2 cellular contexts compared by ENCODE assay signal in genomic region chr6:17941318-17941717, GRCh38.
TF ChIP-seq lines count a peak whose summit lies in the region.

No MANE protein-coding gene starts in this region.

TF ChIP-seq in GM23338, 12 proteins besides CTCF, POLR2A, EP300 and RAD21 (continued from another document):
- TF ChIP-seq, protein P1, sequence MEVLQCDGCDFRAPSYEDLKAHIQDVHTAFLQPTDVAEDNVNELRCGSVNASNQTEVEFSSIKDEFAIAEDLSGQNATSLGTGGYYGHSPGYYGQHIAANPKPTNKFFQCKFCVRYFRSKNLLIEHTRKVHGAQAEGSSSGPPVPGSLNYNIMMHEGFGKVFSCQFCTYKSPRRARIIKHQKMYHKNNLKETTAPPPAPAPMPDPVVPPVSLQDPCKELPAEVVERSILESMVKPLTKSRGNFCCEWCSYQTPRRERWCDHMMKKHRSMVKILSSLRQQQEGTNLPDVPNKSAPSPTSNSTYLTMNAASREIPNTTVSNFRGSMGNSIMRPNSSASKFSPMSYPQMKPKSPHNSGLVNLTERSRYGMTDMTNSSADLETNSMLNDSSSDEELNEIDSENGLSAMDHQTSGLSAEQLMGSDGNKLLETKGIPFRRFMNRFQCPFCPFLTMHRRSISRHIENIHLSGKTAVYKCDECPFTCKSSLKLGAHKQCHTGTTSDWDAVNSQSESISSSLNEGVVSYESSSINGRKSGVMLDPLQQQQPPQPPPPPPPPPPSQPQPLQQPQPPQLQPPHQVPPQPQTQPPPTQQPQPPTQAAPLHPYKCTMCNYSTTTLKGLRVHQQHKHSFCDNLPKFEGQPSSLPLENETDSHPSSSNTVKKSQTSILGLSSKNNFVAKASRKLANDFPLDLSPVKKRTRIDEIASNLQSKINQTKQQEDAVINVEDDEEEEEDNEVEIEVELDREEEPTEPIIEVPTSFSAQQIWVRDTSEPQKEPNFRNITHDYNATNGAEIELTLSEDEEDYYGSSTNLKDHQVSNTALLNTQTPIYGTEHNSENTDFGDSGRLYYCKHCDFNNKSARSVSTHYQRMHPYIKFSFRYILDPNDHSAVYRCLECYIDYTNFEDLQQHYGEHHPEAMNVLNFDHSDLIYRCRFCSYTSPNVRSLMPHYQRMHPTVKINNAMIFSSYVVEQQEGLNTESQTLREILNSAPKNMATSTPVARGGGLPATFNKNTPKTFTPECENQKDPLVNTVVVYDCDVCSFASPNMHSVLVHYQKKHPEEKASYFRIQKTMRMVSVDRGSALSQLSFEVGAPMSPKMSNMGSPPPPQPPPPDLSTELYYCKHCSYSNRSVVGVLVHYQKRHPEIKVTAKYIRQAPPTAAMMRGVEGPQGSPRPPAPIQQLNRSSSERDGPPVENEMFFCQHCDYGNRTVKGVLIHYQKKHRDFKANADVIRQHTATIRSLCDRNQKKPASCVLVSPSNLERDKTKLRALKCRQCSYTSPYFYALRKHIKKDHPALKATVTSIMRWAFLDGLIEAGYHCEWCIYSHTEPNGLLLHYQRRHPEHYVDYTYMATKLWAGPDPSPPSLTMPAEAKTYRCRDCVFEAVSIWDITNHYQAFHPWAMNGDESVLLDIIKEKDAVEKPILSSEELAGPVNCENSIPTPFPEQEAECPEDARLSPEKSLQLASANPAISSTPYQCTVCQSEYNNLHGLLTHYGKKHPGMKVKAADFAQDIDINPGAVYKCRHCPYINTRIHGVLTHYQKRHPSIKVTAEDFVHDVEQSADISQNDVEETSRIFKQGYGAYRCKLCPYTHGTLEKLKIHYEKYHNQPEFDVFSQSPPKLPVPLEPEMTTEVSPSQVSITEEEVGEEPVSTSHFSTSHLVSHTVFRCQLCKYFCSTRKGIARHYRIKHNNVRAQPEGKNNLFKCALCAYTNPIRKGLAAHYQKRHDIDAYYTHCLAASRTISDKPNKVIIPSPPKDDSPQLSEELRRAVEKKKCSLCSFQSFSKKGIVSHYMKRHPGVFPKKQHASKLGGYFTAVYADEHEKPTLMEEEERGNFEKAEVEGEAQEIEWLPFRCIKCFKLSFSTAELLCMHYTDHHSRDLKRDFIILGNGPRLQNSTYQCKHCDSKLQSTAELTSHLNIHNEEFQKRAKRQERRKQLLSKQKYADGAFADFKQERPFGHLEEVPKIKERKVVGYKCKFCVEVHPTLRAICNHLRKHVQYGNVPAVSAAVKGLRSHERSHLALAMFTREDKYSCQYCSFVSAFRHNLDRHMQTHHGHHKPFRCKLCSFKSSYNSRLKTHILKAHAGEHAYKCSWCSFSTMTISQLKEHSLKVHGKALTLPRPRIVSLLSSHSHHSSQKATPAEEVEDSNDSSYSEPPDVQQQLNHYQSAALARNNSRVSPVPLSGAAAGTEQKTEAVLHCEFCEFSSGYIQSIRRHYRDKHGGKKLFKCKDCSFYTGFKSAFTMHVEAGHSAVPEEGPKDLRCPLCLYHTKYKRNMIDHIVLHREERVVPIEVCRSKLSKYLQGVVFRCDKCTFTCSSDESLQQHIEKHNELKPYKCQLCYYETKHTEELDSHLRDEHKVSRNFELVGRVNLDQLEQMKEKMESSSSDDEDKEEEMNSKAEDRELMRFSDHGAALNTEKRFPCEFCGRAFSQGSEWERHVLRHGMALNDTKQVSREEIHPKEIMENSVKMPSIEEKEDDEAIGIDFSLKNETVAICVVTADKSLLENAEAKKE (CRISPR knock-in tag; IDR thresholded peaks at IDR 0.05) = no peak
- TF ChIP-seq ZNF331 (CRISPR knock-in tag; IDR thresholded peaks at IDR 0.05; ENCODE audit: low read depth) (no peak), JUNB (IDR thresholded peaks at IDR 0.05; ENCODE audit: unreplicated experiment) (no peak), REST (IDR thresholded peaks at IDR 0.05; ENCODE audit: unreplicated experiment) (no peak), STAT1 (IDR thresholded peaks at IDR 0.05; ENCODE audit: unreplicated experiment) (no peak), CREB1 (CRISPR knock-in tag; IDR thresholded peaks at IDR 0.05; ENCODE audit: low read depth) (no peak), EZH2 (IDR thresholded peaks at IDR 0.05; ENCODE audit: low read depth, unreplicated experiment) (no peak), POLR2AphosphoS5 (IDR thresholded peaks at IDR 0.05; ENCODE audit: low read depth) (no peak), EZH2phosphoT487 (IDR thresholded peaks at IDR 0.05; ENCODE audit: unreplicated experiment) (no peak), ZNF114 (CRISPR knock-in tag; IDR thresholded peaks at IDR 0.05) (no peak)
- TF ChIP-seq, protein P2, sequence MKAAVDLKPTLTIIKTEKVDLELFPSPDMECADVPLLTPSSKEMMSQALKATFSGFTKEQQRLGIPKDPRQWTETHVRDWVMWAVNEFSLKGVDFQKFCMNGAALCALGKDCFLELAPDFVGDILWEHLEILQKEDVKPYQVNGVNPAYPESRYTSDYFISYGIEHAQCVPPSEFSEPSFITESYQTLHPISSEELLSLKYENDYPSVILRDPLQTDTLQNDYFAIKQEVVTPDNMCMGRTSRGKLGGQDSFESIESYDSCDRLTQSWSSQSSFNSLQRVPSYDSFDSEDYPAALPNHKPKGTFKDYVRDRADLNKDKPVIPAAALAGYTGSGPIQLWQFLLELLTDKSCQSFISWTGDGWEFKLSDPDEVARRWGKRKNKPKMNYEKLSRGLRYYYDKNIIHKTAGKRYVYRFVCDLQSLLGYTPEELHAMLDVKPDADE (IDR thresholded peaks at IDR 0.05) = no peak

TF ChIP-seq in K562, 482 proteins besides CTCF, POLR2A, EP300 and RAD21 (continued from another document):
- TF ChIP-seq, protein P3, sequence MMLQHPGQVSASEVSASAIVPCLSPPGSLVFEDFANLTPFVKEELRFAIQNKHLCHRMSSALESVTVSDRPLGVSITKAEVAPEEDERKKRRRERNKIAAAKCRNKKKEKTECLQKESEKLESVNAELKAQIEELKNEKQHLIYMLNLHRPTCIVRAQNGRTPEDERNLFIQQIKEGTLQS (IDR thresholded peaks at IDR 0.05) = peak; percentile 43; the same call in 1 of the 2 replicates
- TF ChIP-seq, protein P3 (CRISPR knock-in tag; conservative IDR thresholded peaks at IDR 0.05) = no peak
